1 cellular context compared by ENCODE assay signal in the genomic region with DNA sequence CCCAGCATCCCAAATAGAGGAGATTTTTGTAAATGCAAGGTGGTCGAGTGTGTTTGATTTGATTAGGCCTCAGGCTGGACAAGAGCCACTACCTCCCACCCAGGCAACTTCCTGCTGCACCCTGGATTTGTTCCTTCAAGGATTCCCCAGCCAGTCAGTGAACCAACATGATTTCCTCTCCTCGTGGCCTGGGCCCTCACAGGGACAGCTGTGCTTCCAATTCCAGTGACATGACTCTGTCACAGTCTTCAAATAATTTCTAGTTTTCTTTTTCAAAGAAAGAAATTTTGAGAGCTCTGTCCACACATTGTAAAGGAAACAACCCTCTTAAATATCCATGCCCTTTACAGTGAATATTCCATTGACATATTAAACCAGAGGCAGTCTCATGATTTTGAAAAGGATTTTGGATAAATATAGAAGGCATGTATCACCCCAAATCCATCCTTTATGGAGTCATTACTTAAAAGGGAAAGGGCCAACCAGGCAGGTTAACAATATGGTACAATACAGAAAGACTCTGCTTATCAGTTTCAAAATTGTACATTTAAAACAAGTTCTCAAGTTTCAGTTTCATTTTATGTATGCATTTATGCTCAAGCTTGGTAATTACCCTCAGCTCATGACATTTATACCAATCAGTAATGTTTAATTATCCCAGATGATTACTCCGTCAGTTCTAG.
TF ChIP-seq lines count a peak whose summit lies in the region.

No MANE protein-coding gene starts in this region.

TF ChIP-seq in HEK293, 187 proteins besides CTCF, POLR2A, EP300 and RAD21 (continued from another document):
- TF ChIP-seq, protein P1, sequence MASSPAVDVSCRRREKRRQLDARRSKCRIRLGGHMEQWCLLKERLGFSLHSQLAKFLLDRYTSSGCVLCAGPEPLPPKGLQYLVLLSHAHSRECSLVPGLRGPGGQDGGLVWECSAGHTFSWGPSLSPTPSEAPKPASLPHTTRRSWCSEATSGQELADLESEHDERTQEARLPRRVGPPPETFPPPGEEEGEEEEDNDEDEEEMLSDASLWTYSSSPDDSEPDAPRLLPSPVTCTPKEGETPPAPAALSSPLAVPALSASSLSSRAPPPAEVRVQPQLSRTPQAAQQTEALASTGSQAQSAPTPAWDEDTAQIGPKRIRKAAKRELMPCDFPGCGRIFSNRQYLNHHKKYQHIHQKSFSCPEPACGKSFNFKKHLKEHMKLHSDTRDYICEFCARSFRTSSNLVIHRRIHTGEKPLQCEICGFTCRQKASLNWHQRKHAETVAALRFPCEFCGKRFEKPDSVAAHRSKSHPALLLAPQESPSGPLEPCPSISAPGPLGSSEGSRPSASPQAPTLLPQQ (tag by site-specific recombination; IDR thresholded peaks at IDR 0.05), result peak; percentile 28; the same call in 1 of the 2 replicates
- TF ChIP-seq SP7 (tag by site-specific recombination; IDR thresholded peaks at IDR 0.05) (0 out of 2 replicates have a peak, but pooled peaks have one; percentile 11), GFI1B (tag by site-specific recombination; IDR thresholded peaks at IDR 0.05) (no peak), ZNF837 (tag by site-specific recombination; IDR thresholded peaks at IDR 0.05) (no peak), ZSCAN23 (tag by site-specific recombination; IDR thresholded peaks at IDR 0.05) (no peak)
- TF ChIP-seq, protein P2, sequence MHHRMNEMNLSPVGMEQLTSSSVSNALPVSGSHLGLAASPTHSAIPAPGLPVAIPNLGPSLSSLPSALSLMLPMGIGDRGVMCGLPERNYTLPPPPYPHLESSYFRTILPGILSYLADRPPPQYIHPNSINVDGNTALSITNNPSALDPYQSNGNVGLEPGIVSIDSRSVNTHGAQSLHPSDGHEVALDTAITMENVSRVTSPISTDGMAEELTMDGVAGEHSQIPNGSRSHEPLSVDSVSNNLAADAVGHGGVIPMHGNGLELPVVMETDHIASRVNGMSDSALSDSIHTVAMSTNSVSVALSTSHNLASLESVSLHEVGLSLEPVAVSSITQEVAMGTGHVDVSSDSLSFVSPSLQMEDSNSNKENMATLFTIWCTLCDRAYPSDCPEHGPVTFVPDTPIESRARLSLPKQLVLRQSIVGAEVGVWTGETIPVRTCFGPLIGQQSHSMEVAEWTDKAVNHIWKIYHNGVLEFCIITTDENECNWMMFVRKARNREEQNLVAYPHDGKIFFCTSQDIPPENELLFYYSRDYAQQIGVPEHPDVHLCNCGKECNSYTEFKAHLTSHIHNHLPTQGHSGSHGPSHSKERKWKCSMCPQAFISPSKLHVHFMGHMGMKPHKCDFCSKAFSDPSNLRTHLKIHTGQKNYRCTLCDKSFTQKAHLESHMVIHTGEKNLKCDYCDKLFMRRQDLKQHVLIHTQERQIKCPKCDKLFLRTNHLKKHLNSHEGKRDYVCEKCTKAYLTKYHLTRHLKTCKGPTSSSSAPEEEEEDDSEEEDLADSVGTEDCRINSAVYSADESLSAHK (tag by site-specific recombination; IDR thresholded peaks at IDR 0.05), result no peak
